ENCODE assay signal across 14 cellular contexts in genomic region chr6:161035182-161035980, GRCh38. TPM values are rescaled to one million over a fixed set of nuclear protein-coding genes. Genes with fewer than 3 reads are reported as not detected.
DNase-seq lines count a peak whose midpoint lies in the region; ATAC-seq, FAIRE-seq and TF ChIP-seq lines count a peak whose summit lies in the region.
"Had no signal": no experiment of that assay in that cellular context is flagged by ENCODE, and none has a peak within 500 bp of the region (broad histone marks: within the 10 kb centered on the region; RNA-seq: fewer than 3 reads in every experiment).

No MANE protein-coding gene starts in this region.

- H3K27me3 Mint-ChIP-seq in activated CD4-positive, alpha-beta T cell treated with anti-CD3 and anti-CD28 coated beads for 36 hours: no peaks in the 10 kb centered on the region
- no peaks in the 10 kb centered on the region for H3K27me3 Mint-ChIP-seq in progenitor cell of endocrine pancreas

- H3K27me3 ChIP-seq in ascending aorta: no peaks in the 10 kb centered on the region
- H3K27me3 ChIP-seq: breast epithelium, SJSA1 had no signal

- peaks cover 32% of the 10 kb centered on the region for H3K36me3 Mint-ChIP-seq in activated CD4-positive, alpha-beta T cell treated with anti-CD3 and anti-CD28 coated beads for 36 hours (ENCODE audit: low read depth)
- H3K36me3 Mint-ChIP-seq in progenitor cell of endocrine pancreas (ENCODE audit: insufficient read depth): peaks cover 9% of the 10 kb centered on the region

- H3K36me3 ChIP-seq in ascending aorta: peaks cover 17 to 26% of the 10 kb centered on the region in 2 donors
- H3K36me3 ChIP-seq: breast epithelium had no signal

- no peak overlapping the region for H3K4me3 ChIP-seq in ascending aorta
- H3K4me3 ChIP-seq: breast epithelium, lung, SJSA1 had no signal

- peak overlapping the region; percentile 26 for H3K27ac Mint-ChIP-seq in activated CD4-positive, alpha-beta T cell treated with anti-CD3 and anti-CD28 coated beads for 36 hours
- H3K27ac Mint-ChIP-seq in progenitor cell of endocrine pancreas: peak overlapping the region; percentile 63

- intact Hi-C loops in activated CD4-positive, alpha-beta T cell treated with anti-CD3 and anti-CD28 coated beads for 36 hours (cut with DNase I, micrococcal nuclease): no loop called here
- intact Hi-C loops in ascending aorta (cut with DNase I): no loop called here

- no peaks in the 10 kb centered on the region for H3K9me3 ChIP-seq in ascending aorta
- H3K9me3 ChIP-seq: breast epithelium, SJSA1 had no signal

- POLR2A ChIA-PET in activated CD4-positive, alpha-beta T cell treated with anti-CD3 and anti-CD28 coated beads for 36 hours (lab: Charles Lee): interaction anchor here (0.6 kb wide), 1 partner anchor 34 kb away, joined by 3 read pairs; no protein-coding TSS in a partner anchor

- DNase-seq in activated CD4-positive, alpha-beta T cell treated with anti-CD3 and anti-CD28 coated beads for 36 hours: no peak
- no peak for DNase-seq in activated CD4-positive, alpha-beta T cell treated with anti-CD3 and anti-CD28 coated beads, Interleukin-2, amount 50 U/mL, for 1 hour
- DNase-seq in RCC 7860 (ENCODE audit: low spot score) (peak; percentile 40), progenitor cell of endocrine pancreas (ENCODE audit: low spot score, unreplicated experiment) (no peak), ascending aorta (ENCODE audit: low spot score in 2 of 2) (no peak), DMS 273 treated with DMSO at 0.1 percent for 48 hours (lab: John Stamatoyannopoulos, UW) (no peak), iPS-NIHi11 (ENCODE audit: low spot score) (no peak)
- DNase-seq: 8988T; activated CD8-positive, alpha-beta memory T cell treated with anti-CD3 and anti-CD28 coated beads, Interleukin-2, amount 50 U/mL, for 48 hours; retina had no signal

- no peak overlapping the region for H3K27ac ChIP-seq in ascending aorta
- H3K27ac ChIP-seq: breast epithelium, SJSA1 had no signal

- no peak for ATAC-seq in activated CD4-positive, alpha-beta T cell treated with anti-CD3 and anti-CD28 coated beads for 36 hours
- peak; percentile 39 for ATAC-seq in HG02973 (IDR thresholded peaks at IDR 0.05; ENCODE audit: unreplicated experiment)

- no peak overlapping the region for H3K4me3 Mint-ChIP-seq in activated CD4-positive, alpha-beta T cell treated with anti-CD3 and anti-CD28 coated beads for 36 hours
- no peak overlapping the region for H3K4me3 Mint-ChIP-seq in progenitor cell of endocrine pancreas (ENCODE audit: low read depth)

- H3K4me1 Mint-ChIP-seq in activated CD4-positive, alpha-beta T cell treated with anti-CD3 and anti-CD28 coated beads for 36 hours: peaks cover 35% of the 10 kb centered on the region
- H3K4me1 Mint-ChIP-seq in progenitor cell of endocrine pancreas (ENCODE audit: low read depth): peaks cover 8% of the 10 kb centered on the region

- TF ChIP-seq CTCF in progenitor cell of endocrine pancreas (IDR thresholded peaks at IDR 0.05; ENCODE audit: unreplicated experiment) (no peak), ascending aorta (IDR thresholded peaks at IDR 0.05) (no peak)

- H3K4me1 ChIP-seq in ascending aorta: no peaks in the 10 kb centered on the region
- H3K4me1 ChIP-seq: breast epithelium had no signal

- H3K9me3 Mint-ChIP-seq in activated CD4-positive, alpha-beta T cell treated with anti-CD3 and anti-CD28 coated beads for 36 hours (ENCODE audit: low read depth): no peaks in the 10 kb centered on the region
- no peaks in the 10 kb centered on the region for H3K9me3 Mint-ChIP-seq in progenitor cell of endocrine pancreas (ENCODE audit: low read depth)

- peak; percentile 92 for FAIRE-seq in RCC 7860 (lab: Jason Lieb, UNC)

- CTCF ChIA-PET in activated CD4-positive, alpha-beta T cell treated with anti-CD3 and anti-CD28 coated beads for 36 hours (lab: Charles Lee): no interaction called here

RNA-seq across cellular contexts. Expression of gene MAP3K4, which starts 43.8 kb away (rescaled TPM):
- 10 to 100 TPM; 45.3 to 61.2 TPM for total RNA-seq in activated CD4-positive, alpha-beta T cell treated with anti-CD3 and anti-CD28 coated beads for 36 hours
- 68.1 and 68.4 TPM in 2 replicates for total RNA-seq in progenitor cell of endocrine pancreas
- 14.9 TPM for total RNA-seq in ascending aorta
